ENCODE assay signal across 8 cellular contexts in genomic region chr3:52339612-52340011, GRCh38. TPM values are rescaled to one million over a fixed set of nuclear protein-coding genes. Genes with fewer than 3 reads are reported as not detected.
DNase-seq lines count a peak whose midpoint lies in the region; ATAC-seq and TF ChIP-seq lines count a peak whose summit lies in the region.

No MANE protein-coding gene starts in this region.

- peak; percentile 77 for DNase-seq in A172 (ENCODE audit: low spot score)
- DNase-seq in GM12865 (ENCODE audit: low read depth): peak; percentile 89
- DNase-seq in NCI-H2029 (lab: John Stamatoyannopoulos, UW): peak; percentile 33
- DNase-seq in T-helper 1 cell: peak in 4 of 5 donors; percentile 25 to 78 (median 46)
- peak; percentile 75 for DNase-seq in central memory CD4-positive, alpha-beta T cell
- DNase-seq in kidney glomerular epithelial cell (lab: John Stamatoyannopoulos, UW): peak; percentile 71
- peak; percentile 23 for DNase-seq in stimulated activated CD8-positive, alpha-beta memory T cell treated with anti-CD3 and anti-CD28 coated beads, Interleukin-15, amount 100 ng/mL, for 1 hour (ENCODE audit: low read depth)

- no peak overlapping the region for H3K4me3 ChIP-seq in GM12865 (ENCODE audit: low read depth, low read length)

- peak; percentile 66 for TF ChIP-seq CTCF in GM12865 (IDR thresholded peaks at IDR 0.05; ENCODE audit: insufficient read depth, low read depth, low read length, missing control alignments)

- no peak for ATAC-seq in HG02588 (IDR thresholded peaks at IDR 0.05; ENCODE audit: unreplicated experiment)

RNA-seq across cellular contexts. Expression of gene DNAH1, which starts 23.5 kb away (rescaled TPM):
- total RNA-seq in A172 (2014; rRNA removed; shearing (Covaris generic)): 0.69 and 3.1 TPM in 2 replicates

RNA-seq across cellular contexts. Expression of gene GLYCTK, which starts 52.0 kb away (rescaled TPM):
- 5.4 and 6.8 TPM in 2 replicates for total RNA-seq in A172 (2014; rRNA removed; shearing (Covaris generic))

Comparison
In these comparisons a context has a peak if more than half of its experiments do, and no peak if none do; other contexts are left out.
1. DNase-seq: peak in every context shown above with its lines; median percentile 89 in GM12865; 77 in A172; 75 in central memory CD4-positive, alpha-beta T cell; 71 in kidney glomerular epithelial cell; 46 in T-helper 1 cell; 33 in NCI-H2029; 23 in stimulated activated CD8-positive, alpha-beta memory T cell treated with anti-CD3 and anti-CD28 coated beads, Interleukin-15, amount 100 ng/mL, for 1 hour.